ENCODE assay signal across 1 cellular context in the genomic region with DNA sequence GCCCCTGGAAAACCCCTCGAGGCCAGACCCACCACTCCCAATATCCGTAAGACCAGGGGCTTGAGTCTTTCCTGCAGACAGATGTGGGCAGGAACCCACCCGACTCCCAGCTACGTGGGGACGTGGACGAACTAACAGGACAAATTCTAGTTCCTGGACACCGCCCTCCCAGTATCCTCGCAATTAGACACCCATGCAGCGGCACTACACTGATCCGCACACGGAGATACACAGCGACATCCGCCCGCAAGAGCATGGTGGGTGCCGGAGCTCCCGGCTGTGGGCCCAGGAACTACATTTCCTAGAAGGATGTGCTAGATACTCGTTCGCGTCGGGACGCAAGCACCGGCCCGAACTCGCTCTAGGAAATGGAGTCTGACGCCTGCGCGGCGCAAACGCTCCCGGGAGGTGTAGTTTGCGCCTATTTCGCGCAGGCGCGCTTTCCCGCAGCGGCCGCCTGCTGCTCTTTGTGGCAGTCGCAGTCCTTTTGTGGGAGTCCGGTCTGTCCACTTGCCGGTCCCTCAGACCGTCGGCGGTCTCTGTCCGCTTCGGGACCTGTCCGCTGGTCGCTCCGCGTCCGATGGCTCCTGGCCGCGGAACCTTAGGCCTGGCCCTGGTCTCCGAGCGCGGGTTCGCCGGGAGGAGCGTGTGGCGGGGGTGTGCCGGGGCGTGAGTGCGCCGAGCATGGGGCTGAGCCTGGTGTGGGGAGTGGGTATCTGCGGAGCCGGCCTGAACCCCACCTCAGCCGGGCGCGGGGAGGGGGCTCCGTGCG.
TF ChIP-seq lines count a peak whose summit lies in the region.

Gene ZNF74, plus strand, starts transcription at position 447 of the 772 bp plus-strand sequence. CDS start 478 bp downstream, outside the sequence.

TF ChIP-seq in K562, 482 proteins besides CTCF, POLR2A, EP300 and RAD21 (continued from another document and continues in another):
- TF ChIP-seq BCLAF1 (IDR thresholded peaks at IDR 0.05; ENCODE audit: borderline replicate concordance in 1 of 2, control insufficient read depth in 1 of 2, low read depth in 2 of 2, low read length in 1 of 2): peak in 1 of 2 experiments; percentile 88; a peak in 2 of 4 replicates
- TF ChIP-seq SP2 (IDR thresholded peaks at IDR 0.05; ENCODE audit: extremely low read depth, low read depth, low read length, poor library complexity, severe bottlenecking): no peak
- TF ChIP-seq, protein P1, sequence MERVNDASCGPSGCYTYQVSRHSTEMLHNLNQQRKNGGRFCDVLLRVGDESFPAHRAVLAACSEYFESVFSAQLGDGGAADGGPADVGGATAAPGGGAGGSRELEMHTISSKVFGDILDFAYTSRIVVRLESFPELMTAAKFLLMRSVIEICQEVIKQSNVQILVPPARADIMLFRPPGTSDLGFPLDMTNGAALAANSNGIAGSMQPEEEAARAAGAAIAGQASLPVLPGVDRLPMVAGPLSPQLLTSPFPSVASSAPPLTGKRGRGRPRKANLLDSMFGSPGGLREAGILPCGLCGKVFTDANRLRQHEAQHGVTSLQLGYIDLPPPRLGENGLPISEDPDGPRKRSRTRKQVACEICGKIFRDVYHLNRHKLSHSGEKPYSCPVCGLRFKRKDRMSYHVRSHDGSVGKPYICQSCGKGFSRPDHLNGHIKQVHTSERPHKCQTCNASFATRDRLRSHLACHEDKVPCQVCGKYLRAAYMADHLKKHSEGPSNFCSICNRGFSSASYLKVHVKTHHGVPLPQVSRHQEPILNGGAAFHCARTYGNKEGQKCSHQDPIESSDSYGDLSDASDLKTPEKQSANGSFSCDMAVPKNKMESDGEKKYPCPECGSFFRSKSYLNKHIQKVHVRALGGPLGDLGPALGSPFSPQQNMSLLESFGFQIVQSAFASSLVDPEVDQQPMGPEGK (CRISPR knock-in tag; IDR thresholded peaks at IDR 0.05; ENCODE audit: borderline replicate concordance): peak; percentile 6; the same call in 1 of the 2 replicates
- TF ChIP-seq ZNF79 (CRISPR knock-in tag; IDR thresholded peaks at IDR 0.05; ENCODE audit: low read depth): no peak
- peak; percentile 89 for TF ChIP-seq WHSC1 (IDR thresholded peaks at IDR 0.05; ENCODE audit: low read length)
- TF ChIP-seq ATF7 (IDR thresholded peaks at IDR 0.05): no peak
- TF ChIP-seq CBFA2T2 (conservative IDR thresholded peaks at IDR 0.05): no peak
- no peak for TF ChIP-seq NCOA1 (IDR thresholded peaks at IDR 0.05; ENCODE audit: low read depth)
- TF ChIP-seq ZNF224 (CRISPR knock-in tag; IDR thresholded peaks at IDR 0.05): no peak
- TF ChIP-seq ZNF124 (CRISPR knock-in tag; IDR thresholded peaks at IDR 0.05): no peak
- TF ChIP-seq FOXK2 (conservative IDR thresholded peaks at IDR 0.05 in 1 of 2, IDR thresholded peaks at IDR 0.05 in 1 of 2; ENCODE audit: low read depth in 2 of 2): no peak
- no peak for TF ChIP-seq XRCC3 (IDR thresholded peaks at IDR 0.05)
- TF ChIP-seq, protein P2, sequence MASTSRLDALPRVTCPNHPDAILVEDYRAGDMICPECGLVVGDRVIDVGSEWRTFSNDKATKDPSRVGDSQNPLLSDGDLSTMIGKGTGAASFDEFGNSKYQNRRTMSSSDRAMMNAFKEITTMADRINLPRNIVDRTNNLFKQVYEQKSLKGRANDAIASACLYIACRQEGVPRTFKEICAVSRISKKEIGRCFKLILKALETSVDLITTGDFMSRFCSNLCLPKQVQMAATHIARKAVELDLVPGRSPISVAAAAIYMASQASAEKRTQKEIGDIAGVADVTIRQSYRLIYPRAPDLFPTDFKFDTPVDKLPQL (IDR thresholded peaks at IDR 0.05; ENCODE audit: extremely low read depth, insufficient read length): no peak
- peak; percentile 92 for TF ChIP-seq PCBP1 (IDR thresholded peaks at IDR 0.05; ENCODE audit: low read depth, low read length, poor library complexity, severe bottlenecking)
- TF ChIP-seq CHD1 (IDR thresholded peaks at IDR 0.05; ENCODE audit: low read length): peak; percentile 79
- no peak for TF ChIP-seq NR1H2 (CRISPR knock-in tag; IDR thresholded peaks at IDR 0.05)
- TF ChIP-seq, protein P3, sequence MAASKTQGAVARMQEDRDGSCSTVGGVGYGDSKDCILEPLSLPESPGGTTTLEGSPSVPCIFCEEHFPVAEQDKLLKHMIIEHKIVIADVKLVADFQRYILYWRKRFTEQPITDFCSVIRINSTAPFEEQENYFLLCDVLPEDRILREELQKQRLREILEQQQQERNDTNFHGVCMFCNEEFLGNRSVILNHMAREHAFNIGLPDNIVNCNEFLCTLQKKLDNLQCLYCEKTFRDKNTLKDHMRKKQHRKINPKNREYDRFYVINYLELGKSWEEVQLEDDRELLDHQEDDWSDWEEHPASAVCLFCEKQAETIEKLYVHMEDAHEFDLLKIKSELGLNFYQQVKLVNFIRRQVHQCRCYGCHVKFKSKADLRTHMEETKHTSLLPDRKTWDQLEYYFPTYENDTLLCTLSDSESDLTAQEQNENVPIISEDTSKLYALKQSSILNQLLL (CRISPR knock-in tag; IDR thresholded peaks at IDR 0.05; ENCODE audit: borderline replicate concordance): no peak
- TF ChIP-seq ZNF121 (CRISPR knock-in tag; conservative IDR thresholded peaks at IDR 0.05): no peak
- TF ChIP-seq NFRKB (IDR thresholded peaks at IDR 0.05; ENCODE audit: low read depth): no peak
- no peak for TF ChIP-seq HMG20A (CRISPR knock-in tag; conservative IDR thresholded peaks at IDR 0.05)
- TF ChIP-seq ZKSCAN3 (CRISPR knock-in tag; IDR thresholded peaks at IDR 0.05): no peak
- TF ChIP-seq REST (CRISPR knock-in tag; IDR thresholded peaks at IDR 0.05; ENCODE audit: low read depth): peak; percentile 82
- TF ChIP-seq, protein P4, sequence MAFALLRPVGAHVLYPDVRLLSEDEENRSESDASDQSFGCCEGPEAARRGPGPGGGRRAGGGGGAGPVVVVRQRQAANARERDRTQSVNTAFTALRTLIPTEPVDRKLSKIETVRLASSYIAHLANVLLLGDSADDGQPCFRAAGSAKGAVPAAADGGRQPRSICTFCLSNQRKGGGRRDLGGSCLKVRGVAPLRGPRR (CRISPR knock-in tag; IDR thresholded peaks at IDR 0.05): no peak
- peak; percentile 99 for TF ChIP-seq RBBP5 (IDR thresholded peaks at IDR 0.05; ENCODE audit: borderline replicate concordance, insufficient read depth, low read length, poor library complexity, severe bottlenecking)
- peak; percentile 99 for TF ChIP-seq HCFC1 (IDR thresholded peaks at IDR 0.05; ENCODE audit: low read depth, low read length)
- no peak for TF ChIP-seq ARNT (IDR thresholded peaks at IDR 0.05)
- TF ChIP-seq, protein P5, sequence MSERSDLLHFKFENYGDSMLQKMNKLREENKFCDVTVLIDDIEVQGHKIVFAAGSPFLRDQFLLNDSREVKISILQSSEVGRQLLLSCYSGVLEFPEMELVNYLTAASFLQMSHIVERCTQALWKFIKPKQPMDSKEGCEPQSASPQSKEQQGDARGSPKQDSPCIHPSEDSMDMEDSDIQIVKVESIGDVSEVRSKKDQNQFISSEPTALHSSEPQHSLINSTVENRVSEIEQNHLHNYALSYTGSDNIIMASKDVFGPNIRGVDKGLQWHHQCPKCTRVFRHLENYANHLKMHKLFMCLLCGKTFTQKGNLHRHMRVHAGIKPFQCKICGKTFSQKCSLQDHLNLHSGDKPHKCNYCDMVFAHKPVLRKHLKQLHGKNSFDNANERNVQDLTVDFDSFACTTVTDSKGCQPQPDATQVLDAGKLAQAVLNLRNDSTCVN (CRISPR knock-in tag; IDR thresholded peaks at IDR 0.05): peak; percentile 82; the same call in 1 of the 2 replicates
- TF ChIP-seq, protein P6, sequence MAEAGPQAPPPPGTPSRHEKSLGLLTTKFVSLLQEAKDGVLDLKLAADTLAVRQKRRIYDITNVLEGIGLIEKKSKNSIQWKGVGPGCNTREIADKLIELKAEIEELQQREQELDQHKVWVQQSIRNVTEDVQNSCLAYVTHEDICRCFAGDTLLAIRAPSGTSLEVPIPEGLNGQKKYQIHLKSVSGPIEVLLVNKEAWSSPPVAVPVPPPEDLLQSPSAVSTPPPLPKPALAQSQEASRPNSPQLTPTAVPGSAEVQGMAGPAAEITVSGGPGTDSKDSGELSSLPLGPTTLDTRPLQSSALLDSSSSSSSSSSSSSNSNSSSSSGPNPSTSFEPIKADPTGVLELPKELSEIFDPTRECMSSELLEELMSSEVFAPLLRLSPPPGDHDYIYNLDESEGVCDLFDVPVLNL (CRISPR knock-in tag; IDR thresholded peaks at IDR 0.05; ENCODE audit: low read depth): no peak
- no peak; the same call in 1 of the 2 replicates for TF ChIP-seq ZNF354B (CRISPR knock-in tag; IDR thresholded peaks at IDR 0.05)
- TF ChIP-seq KDM1A (IDR thresholded peaks at IDR 0.05): no peak
- TF ChIP-seq ARID3A (IDR thresholded peaks at IDR 0.05; ENCODE audit: borderline replicate concordance, low read depth, low read length): peak; percentile 77; the same call in 1 of the 2 replicates
- TF ChIP-seq, protein P7, sequence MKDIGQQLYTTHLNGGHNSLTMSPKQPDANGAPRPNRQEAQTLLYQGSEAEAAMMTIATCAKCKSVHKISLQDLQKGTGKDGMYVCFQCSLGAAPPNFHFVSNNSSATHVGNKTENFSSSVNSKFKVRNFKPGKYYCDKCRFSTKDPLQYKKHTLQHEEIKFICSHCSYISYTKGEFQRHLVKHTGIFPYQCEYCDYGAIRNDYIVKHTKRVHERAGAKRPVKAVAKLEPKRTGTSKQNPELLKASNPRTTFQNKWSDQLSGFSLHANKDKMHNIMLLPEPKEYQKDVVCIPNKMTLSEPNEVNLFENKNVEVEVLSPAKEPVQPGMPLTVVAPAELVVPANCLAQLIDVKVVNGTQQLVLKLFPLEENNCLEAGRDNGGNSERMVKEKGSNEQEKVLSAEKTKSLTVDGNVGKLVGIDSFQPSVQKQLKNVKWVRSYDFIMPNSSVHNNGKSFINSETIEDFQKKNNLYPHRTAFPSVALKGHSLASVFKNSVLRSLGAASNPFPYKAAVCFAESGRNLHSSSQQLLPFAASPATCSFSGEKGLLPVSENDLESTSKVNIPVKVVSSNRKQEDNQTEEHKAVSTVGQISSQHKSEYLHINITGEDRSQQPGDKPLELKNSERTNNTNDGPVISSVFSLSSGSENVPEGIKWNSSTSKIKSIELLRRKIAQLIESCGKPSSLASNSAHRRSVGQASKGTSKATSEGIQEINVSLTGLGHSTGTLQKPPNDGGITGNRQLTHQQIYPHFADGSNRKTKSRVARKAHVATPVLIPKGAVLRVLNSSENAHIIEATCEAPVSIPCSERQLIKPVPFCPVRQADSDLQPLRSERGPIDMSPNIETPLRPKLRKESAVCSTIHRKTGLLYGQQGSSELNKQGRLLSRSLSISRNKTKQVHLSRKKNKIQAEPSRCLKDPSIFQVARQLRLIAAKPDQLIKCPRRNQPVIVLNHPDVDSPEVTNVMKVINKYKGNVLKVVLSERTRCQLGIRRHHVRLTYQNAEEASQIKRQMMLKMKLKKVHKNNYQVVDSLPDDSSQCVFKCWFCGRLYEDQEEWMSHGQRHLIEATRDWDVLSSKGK (CRISPR knock-in tag; IDR thresholded peaks at IDR 0.05): no peak
- TF ChIP-seq HMBOX1 (IDR thresholded peaks at IDR 0.05): no peak
